Comparison of ENCODE assay signal across 20 cellular contexts in the genomic region with DNA sequence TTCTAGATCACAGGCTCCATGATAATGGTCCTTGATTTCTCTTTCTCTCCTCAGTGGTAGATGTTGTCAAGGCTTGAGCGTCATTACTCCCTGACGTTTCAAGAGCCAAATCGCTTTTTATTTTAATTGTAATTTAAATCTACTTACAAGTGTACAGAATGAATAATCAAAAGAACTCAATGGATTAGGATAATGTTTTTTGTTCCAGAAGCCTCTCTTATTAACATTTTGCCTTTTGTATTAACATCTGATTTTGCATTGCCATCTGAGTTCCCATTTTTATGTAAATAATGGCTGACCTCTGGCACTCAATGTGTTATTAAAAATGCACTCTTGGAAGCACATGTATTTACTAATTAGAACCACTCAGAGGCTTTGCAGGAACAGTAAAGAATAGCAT.
DNase-seq lines count a peak whose midpoint lies in the region; ATAC-seq and TF ChIP-seq lines count a peak whose summit lies in the region.
"Had no signal": no experiment of that assay in that cellular context is flagged by ENCODE, and none has a peak within 500 bp of the region (broad histone marks: within the 10 kb centered on the region; RNA-seq: fewer than 3 reads in every experiment).

No MANE protein-coding gene starts in this region.

- H2BK20ac ChIP-seq in H9 (ENCODE audit: low read depth, low read length, poor library complexity, severe bottlenecking), result no peak overlapping the region

- intact Hi-C loops in ascending aorta (cut with DNase I), result no loop called here

- TF ChIP-seq CTCF in H9 (conservative IDR thresholded peaks at IDR 0.05) (no peak), neural progenitor cell (IDR thresholded peaks at IDR 0.05) (no peak), ascending aorta (IDR thresholded peaks at IDR 0.05) (no peak)

- H3T11ph ChIP-seq in H9 (ENCODE audit: low read length), result no peak overlapping the region

- H3K27ac Mint-ChIP-seq in H9 (peak overlapping the region in 2 of 3 experiments; percentile 51 to 60; a peak in 2 of 7 replicates), neural progenitor cell (no peak overlapping the region)
- H3K27ac Mint-ChIP-seq: CD14-positive monocyte; CD4-positive, alpha-beta T cell had no signal

- H3K4me2 ChIP-seq in H9 (ENCODE audit: insufficient read depth, insufficient read length, low read length) (no peak overlapping the region), neural progenitor cell (no peak overlapping the region)
- H3K4me2 ChIP-seq: A549; BLaER1 treated with 17β-estradiol and CSF1 and Interleukin-3, amounts not matched to agents 10 nM and 100 nM had no signal

- H3K9me3 Mint-ChIP-seq in H9 (no peaks in the 10 kb centered on the region), neural progenitor cell (no peaks in the 10 kb centered on the region)
- H3K9me3 Mint-ChIP-seq: CD14-positive monocyte; CD4-positive, alpha-beta T cell had no signal

- no peak overlapping the region for H2BK12ac ChIP-seq in H9 (ENCODE audit: insufficient read length, low read depth, low read length)

- H3K27me3 Mint-ChIP-seq in H9 (ENCODE audit: low read depth), result no peaks in the 10 kb centered on the region
- no peaks in the 10 kb centered on the region for H3K27me3 Mint-ChIP-seq in neural progenitor cell (ENCODE audit: insufficient read depth, low read depth)
- H3K27me3 Mint-ChIP-seq: CD4-positive, alpha-beta T cell had no signal

- no peaks in the 10 kb centered on the region for H3K36me3 Mint-ChIP-seq in H9 (ENCODE audit: insufficient read depth in 1 of 3, low read depth in 3 of 3)
- no peaks in the 10 kb centered on the region for H3K36me3 Mint-ChIP-seq in neural progenitor cell
- H3K36me3 Mint-ChIP-seq: CD14-positive monocyte had no signal

- ATAC-seq in GM18520 (IDR thresholded peaks at IDR 0.05; ENCODE audit: unreplicated experiment), result no peak
- ATAC-seq: A549 had no signal

- no peak overlapping the region for H3K18ac ChIP-seq in H9 (ENCODE audit: insufficient read length, low read depth, low read length)

- no peak overlapping the region for H2BK120ac ChIP-seq in H9 (ENCODE audit: low read depth, low read length, poor library complexity, severe bottlenecking)

- no peak overlapping the region for H3K23ac ChIP-seq in H9 (ENCODE audit: insufficient read length, low read depth, low read length)

- H3F3A ChIP-seq in neural progenitor cell (ENCODE audit: low read depth), result no peaks in the 10 kb centered on the region

- H3K36me3 ChIP-seq in neural progenitor cell (no peaks in the 10 kb centered on the region), ascending aorta (no peaks in the 10 kb centered on the region)
- H3K36me3 ChIP-seq: BE2C; BLaER1 treated with 17β-estradiol and CSF1 and Interleukin-3, amounts not matched to agents 10 nM and 100 nM had no signal

- no peak overlapping the region for H4K5ac ChIP-seq in H9 (ENCODE audit: insufficient read length, low read depth, low read length)

- H3K27me3 ChIP-seq in H9 (ENCODE audit: insufficient read depth, low read length), result no peaks in the 10 kb centered on the region
- no peaks in the 10 kb centered on the region for H3K27me3 ChIP-seq in neural progenitor cell
- no peaks in the 10 kb centered on the region for H3K27me3 ChIP-seq in ascending aorta
- H3K27me3 ChIP-seq: BE2C; BLaER1 treated with 17β-estradiol and CSF1 and Interleukin-3, amounts not matched to agents 10 nM and 100 nM had no signal

- no peak overlapping the region for H4K8ac ChIP-seq in H9 (replicated peaks; ENCODE audit: insufficient read length, low read depth, low read length)

- H3K23me2 ChIP-seq in H9 (ENCODE audit: insufficient read length, low read depth, low read length, poor library complexity, severe bottlenecking), result no peaks in the 10 kb centered on the region

- H3K27ac ChIP-seq in H9 (ENCODE audit: insufficient read length, low read depth, low read length), result no peak overlapping the region
- H3K27ac ChIP-seq in neural progenitor cell, result no peak overlapping the region
- no peak overlapping the region for H3K27ac ChIP-seq in ascending aorta
- H3K27ac ChIP-seq: A549; BLaER1 treated with 17β-estradiol and CSF1 and Interleukin-3, amounts not matched to agents 10 nM and 100 nM; GM23248 had no signal

- no peaks in the 10 kb centered on the region for H3K79me2 ChIP-seq in H9 (ENCODE audit: insufficient read depth, low read length)
- H3K79me2 ChIP-seq in neural progenitor cell (ENCODE audit: low read depth), result no peaks in the 10 kb centered on the region

- peaks cover 13 to 14% of the 10 kb centered on the region in 2 experiments for H3K4me1 Mint-ChIP-seq in H9
- no peaks in the 10 kb centered on the region for H3K4me1 Mint-ChIP-seq in neural progenitor cell
- H3K4me1 Mint-ChIP-seq: CD14-positive monocyte had no signal

- H3K4ac ChIP-seq in H9 (ENCODE audit: low read depth, low read length), result no peak overlapping the region

- H4K91ac ChIP-seq in H9 (ENCODE audit: insufficient read length, low read depth, low read length), result no peak overlapping the region

- WGBS in H9 (ENCODE audit: extremely low coverage, insufficient read length, low lambda C conversion rate), result no CpG with 5 or more reads among the region's 3 CpGs

- H4K20me1 ChIP-seq in H9 (ENCODE audit: control insufficient read depth, insufficient read depth, insufficient read length) (no peaks in the 10 kb centered on the region), neural progenitor cell (ENCODE audit: low read depth) (no peaks in the 10 kb centered on the region)
- H4K20me1 ChIP-seq: BLaER1 treated with 17β-estradiol and CSF1 and Interleukin-3, amounts not matched to agents 10 nM and 100 nM had no signal

- H3K79me1 ChIP-seq in H9 (ENCODE audit: insufficient read depth, low read depth, low read length, poor library complexity, severe bottlenecking), result no peaks in the 10 kb centered on the region

- H3K14ac ChIP-seq in H9 (ENCODE audit: insufficient read depth, low read length), result no peak overlapping the region

- DNase-seq in H9 (no peak), NCI-H69 (lab: John Stamatoyannopoulos, UW) (peak; percentile 21), neural progenitor cell (ENCODE audit: low spot score) (no peak), ascending aorta (ENCODE audit: low spot score in 2 of 2) (no peak), DMS53 treated with DMSO at 0.1 percent for 48 hours (lab: John Stamatoyannopoulos, UW; ENCODE audit: unreplicated experiment) (no peak)
- DNase-seq: 8988T; ACHN; AML-193; BE2C; Calu3; CD4-positive, alpha-beta T cell; COR-L47; DMS53; DND-41; GM23248; HCEC 1CT had no signal

- H2AFZ ChIP-seq in H9 (ENCODE audit: low read length), result no peak overlapping the region
- peak overlapping the region; percentile 22 for H2AFZ ChIP-seq in neural progenitor cell (replicated peaks)
- H2AFZ ChIP-seq: GM23248 had no signal

- no peak overlapping the region for H2BK15ac ChIP-seq in H9 (ENCODE audit: low read depth, low read length)

- no peak overlapping the region for H2BK5ac ChIP-seq in H9 (ENCODE audit: insufficient read length, low read length)

- H3K56ac ChIP-seq in H9 (ENCODE audit: insufficient read length, low read depth, low read length), result no peak overlapping the region

- no peak overlapping the region for H2AK5ac ChIP-seq in H9 (ENCODE audit: insufficient read length, low read length)

- H3K9me3 ChIP-seq in H9 (ENCODE audit: control insufficient read depth, low read depth, low read length) (no peaks in the 10 kb centered on the region), neural progenitor cell (ENCODE audit: low read depth) (no peaks in the 10 kb centered on the region), ascending aorta (no peaks in the 10 kb centered on the region)
- H3K9me3 ChIP-seq: A549; BE2C; BLaER1 treated with 17β-estradiol and CSF1 and Interleukin-3, amounts not matched to agents 10 nM and 100 nM had no signal

- H3K4me1 ChIP-seq in H9 (ENCODE audit: insufficient read depth, low read length) (no peaks in the 10 kb centered on the region), neural progenitor cell (no peaks in the 10 kb centered on the region), ascending aorta (no peaks in the 10 kb centered on the region)
- H3K4me1 ChIP-seq: A549; BE2C; BLaER1 treated with 17β-estradiol and CSF1 and Interleukin-3, amounts not matched to agents 10 nM and 100 nM had no signal

- H3K9ac ChIP-seq in H9 (ENCODE audit: extremely low read depth, insufficient read length, low read length) (no peak overlapping the region), neural progenitor cell (no peak overlapping the region)
- H3K9ac ChIP-seq: BLaER1 treated with 17β-estradiol and CSF1 and Interleukin-3, amounts not matched to agents 10 nM and 100 nM; GM23248 had no signal

- H3K4me3 Mint-ChIP-seq in H9, result no peak overlapping the region
- H3K4me3 Mint-ChIP-seq in neural progenitor cell, result no peak overlapping the region
- H3K4me3 Mint-ChIP-seq: CD14-positive monocyte; CD4-positive, alpha-beta T cell had no signal

- H3K4me3 ChIP-seq in neural progenitor cell (no peak overlapping the region), ascending aorta (no peak overlapping the region)
- H3K4me3 ChIP-seq: A549; BLaER1 treated with 17β-estradiol and CSF1 and Interleukin-3, amounts not matched to agents 10 nM and 100 nM; GM23248 had no signal
